Comparison of ENCODE assay signal across 1 cellular context in the genomic region with DNA sequence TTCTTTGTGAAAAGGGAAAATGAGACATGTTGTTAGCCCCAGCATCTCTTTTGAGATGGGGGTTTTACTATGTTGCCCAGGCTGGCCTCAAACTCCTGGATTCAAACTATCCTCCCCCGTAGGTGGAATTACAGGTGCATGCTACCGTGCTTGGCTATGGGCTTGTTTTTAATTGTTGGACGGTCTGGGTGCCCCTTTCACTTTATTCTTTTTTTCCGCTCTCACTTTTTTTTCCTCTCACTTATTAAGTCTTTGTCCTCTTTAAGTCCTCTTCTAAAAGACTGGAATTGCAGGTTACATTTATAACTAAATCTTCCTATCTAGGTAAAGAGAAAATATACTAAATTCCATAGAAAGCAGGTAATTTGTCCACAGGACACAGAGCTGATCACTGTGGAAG.
TF ChIP-seq lines count a peak whose summit lies in the region.

No MANE protein-coding gene starts in this region.

TF ChIP-seq in GM23338, 12 proteins besides CTCF, POLR2A, EP300 and RAD21 (continued from another document):
- TF ChIP-seq, protein P1, sequence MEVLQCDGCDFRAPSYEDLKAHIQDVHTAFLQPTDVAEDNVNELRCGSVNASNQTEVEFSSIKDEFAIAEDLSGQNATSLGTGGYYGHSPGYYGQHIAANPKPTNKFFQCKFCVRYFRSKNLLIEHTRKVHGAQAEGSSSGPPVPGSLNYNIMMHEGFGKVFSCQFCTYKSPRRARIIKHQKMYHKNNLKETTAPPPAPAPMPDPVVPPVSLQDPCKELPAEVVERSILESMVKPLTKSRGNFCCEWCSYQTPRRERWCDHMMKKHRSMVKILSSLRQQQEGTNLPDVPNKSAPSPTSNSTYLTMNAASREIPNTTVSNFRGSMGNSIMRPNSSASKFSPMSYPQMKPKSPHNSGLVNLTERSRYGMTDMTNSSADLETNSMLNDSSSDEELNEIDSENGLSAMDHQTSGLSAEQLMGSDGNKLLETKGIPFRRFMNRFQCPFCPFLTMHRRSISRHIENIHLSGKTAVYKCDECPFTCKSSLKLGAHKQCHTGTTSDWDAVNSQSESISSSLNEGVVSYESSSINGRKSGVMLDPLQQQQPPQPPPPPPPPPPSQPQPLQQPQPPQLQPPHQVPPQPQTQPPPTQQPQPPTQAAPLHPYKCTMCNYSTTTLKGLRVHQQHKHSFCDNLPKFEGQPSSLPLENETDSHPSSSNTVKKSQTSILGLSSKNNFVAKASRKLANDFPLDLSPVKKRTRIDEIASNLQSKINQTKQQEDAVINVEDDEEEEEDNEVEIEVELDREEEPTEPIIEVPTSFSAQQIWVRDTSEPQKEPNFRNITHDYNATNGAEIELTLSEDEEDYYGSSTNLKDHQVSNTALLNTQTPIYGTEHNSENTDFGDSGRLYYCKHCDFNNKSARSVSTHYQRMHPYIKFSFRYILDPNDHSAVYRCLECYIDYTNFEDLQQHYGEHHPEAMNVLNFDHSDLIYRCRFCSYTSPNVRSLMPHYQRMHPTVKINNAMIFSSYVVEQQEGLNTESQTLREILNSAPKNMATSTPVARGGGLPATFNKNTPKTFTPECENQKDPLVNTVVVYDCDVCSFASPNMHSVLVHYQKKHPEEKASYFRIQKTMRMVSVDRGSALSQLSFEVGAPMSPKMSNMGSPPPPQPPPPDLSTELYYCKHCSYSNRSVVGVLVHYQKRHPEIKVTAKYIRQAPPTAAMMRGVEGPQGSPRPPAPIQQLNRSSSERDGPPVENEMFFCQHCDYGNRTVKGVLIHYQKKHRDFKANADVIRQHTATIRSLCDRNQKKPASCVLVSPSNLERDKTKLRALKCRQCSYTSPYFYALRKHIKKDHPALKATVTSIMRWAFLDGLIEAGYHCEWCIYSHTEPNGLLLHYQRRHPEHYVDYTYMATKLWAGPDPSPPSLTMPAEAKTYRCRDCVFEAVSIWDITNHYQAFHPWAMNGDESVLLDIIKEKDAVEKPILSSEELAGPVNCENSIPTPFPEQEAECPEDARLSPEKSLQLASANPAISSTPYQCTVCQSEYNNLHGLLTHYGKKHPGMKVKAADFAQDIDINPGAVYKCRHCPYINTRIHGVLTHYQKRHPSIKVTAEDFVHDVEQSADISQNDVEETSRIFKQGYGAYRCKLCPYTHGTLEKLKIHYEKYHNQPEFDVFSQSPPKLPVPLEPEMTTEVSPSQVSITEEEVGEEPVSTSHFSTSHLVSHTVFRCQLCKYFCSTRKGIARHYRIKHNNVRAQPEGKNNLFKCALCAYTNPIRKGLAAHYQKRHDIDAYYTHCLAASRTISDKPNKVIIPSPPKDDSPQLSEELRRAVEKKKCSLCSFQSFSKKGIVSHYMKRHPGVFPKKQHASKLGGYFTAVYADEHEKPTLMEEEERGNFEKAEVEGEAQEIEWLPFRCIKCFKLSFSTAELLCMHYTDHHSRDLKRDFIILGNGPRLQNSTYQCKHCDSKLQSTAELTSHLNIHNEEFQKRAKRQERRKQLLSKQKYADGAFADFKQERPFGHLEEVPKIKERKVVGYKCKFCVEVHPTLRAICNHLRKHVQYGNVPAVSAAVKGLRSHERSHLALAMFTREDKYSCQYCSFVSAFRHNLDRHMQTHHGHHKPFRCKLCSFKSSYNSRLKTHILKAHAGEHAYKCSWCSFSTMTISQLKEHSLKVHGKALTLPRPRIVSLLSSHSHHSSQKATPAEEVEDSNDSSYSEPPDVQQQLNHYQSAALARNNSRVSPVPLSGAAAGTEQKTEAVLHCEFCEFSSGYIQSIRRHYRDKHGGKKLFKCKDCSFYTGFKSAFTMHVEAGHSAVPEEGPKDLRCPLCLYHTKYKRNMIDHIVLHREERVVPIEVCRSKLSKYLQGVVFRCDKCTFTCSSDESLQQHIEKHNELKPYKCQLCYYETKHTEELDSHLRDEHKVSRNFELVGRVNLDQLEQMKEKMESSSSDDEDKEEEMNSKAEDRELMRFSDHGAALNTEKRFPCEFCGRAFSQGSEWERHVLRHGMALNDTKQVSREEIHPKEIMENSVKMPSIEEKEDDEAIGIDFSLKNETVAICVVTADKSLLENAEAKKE (CRISPR knock-in tag; IDR thresholded peaks at IDR 0.05), result no peak
TF ChIP-seq in GM23338: peak in this region for 0.
